8 cellular contexts compared by ENCODE assay signal in genomic region chr12:122752464-122753212, GRCh38. TPM values are rescaled to one million over a fixed set of nuclear protein-coding genes. Genes with fewer than 3 reads are reported as not detected.
A peak's percentile ranks its signal among the peaks of the same experiment; 100 is the strongest.
DNase-seq lines count a peak whose midpoint lies in the region; ATAC-seq and TF ChIP-seq lines count a peak whose summit lies in the region.

Gene DENR (plus strand): TSS chr12:122752824. CDS start chr12:122753702, 878 bp downstream.

- peak within 1 kb of the TSS; percentile 78 for H3K4ac ChIP-seq in mesendoderm (ENCODE audit: low read depth, low read length)

- peak within 1 kb of the TSS; percentile 72 for H3K18ac ChIP-seq in mesendoderm (ENCODE audit: low read length)

- H3K4me1 ChIP-seq in HUES48 (ENCODE audit: control insufficient read depth, insufficient read depth, low read length), result peaks cover 18% of the 10 kb centered on the region
- H3K4me1 ChIP-seq in NT2/D1 (ENCODE audit: insufficient read depth, insufficient read length), result peaks cover 8% of the 10 kb centered on the region
- peaks cover 8% of the 10 kb centered on the region for H3K4me1 ChIP-seq in endodermal cell (ENCODE audit: control insufficient read depth, insufficient read depth, low read length)
- H3K4me1 ChIP-seq in mesendoderm (ENCODE audit: control insufficient read depth, low read depth, low read length), result peaks cover 7% of the 10 kb centered on the region

- no peaks in the 10 kb centered on the region for H3K27me3 Mint-ChIP-seq in endodermal cell (ENCODE audit: insufficient read depth)

- H3K56ac ChIP-seq in mesendoderm (ENCODE audit: low read length), result peak within 1 kb of the TSS; percentile 99

- peak within 1 kb of the TSS; percentile 97 for H3K23ac ChIP-seq in mesendoderm (ENCODE audit: low read length)

- peak within 1 kb of the TSS; percentile 73 for H2BK5ac ChIP-seq in mesendoderm (ENCODE audit: low read length)

- H3K27ac Mint-ChIP-seq in endodermal cell, result peak within 1 kb of the TSS; percentile 98

- TF ChIP-seq CTCF in endodermal cell (conservative IDR thresholded peaks at IDR 0.05), result peak; percentile 90

- peak within 1 kb of the TSS; percentile 92 for H3K4me3 ChIP-seq in HUES48 (ENCODE audit: low read depth, low read length)
- peak within 1 kb of the TSS; percentile 96 for H3K4me3 ChIP-seq in NT2/D1 (ENCODE audit: insufficient read length, low read depth)
- peak within 1 kb of the TSS; percentile 95 for H3K4me3 ChIP-seq in endodermal cell (ENCODE audit: low read length)
- H3K4me3 ChIP-seq in mesendoderm (ENCODE audit: low read length), result peak within 1 kb of the TSS; percentile 92

- peak; percentile 91 for ATAC-seq in GM21390 (IDR thresholded peaks at IDR 0.05; ENCODE audit: unreplicated experiment)

- peaks cover 27% of the 10 kb centered on the region for H3K79me2 ChIP-seq in mesendoderm (ENCODE audit: control insufficient read depth, insufficient read depth, low read length)

- peak within 1 kb of the TSS; percentile 95 for H2AK5ac ChIP-seq in mesendoderm (ENCODE audit: low read length)

- no peak within 1 kb of the TSS for H2BK15ac ChIP-seq in mesendoderm (replicated peaks; ENCODE audit: low read depth)

- DNase-seq in D341Med (ENCODE audit: low spot score) (peak; percentile 99), NT2/D1 (ENCODE audit: low read depth, low spot score) (peak; percentile 97), endodermal cell (peak; percentile 100), mesendoderm (peak; percentile 98)
- peak; percentile 97 for DNase-seq in activated CD8-positive, alpha-beta memory T cell treated with anti-CD3 and anti-CD28 coated beads, Interleukin-2, amount 50 U/mL, for 1 hour (ENCODE audit: extremely low read depth)
- DNase-seq in stimulated activated CD8-positive, alpha-beta memory T cell treated with anti-CD3 and anti-CD28 coated beads, Interleukin-15, amount 100 ng/mL, for 1 hour (ENCODE audit: low read depth), result peak; percentile 98

- peaks cover 2% of the 10 kb centered on the region for H3K9me3 Mint-ChIP-seq in endodermal cell

- peaks cover 38% of the 10 kb centered on the region for H3K36me3 Mint-ChIP-seq in endodermal cell (ENCODE audit: low read depth)

- peaks cover 40% of the 10 kb centered on the region for H3K36me3 ChIP-seq in HUES48 (ENCODE audit: control insufficient read depth, insufficient read depth, low read length)
- H3K36me3 ChIP-seq in NT2/D1 (ENCODE audit: insufficient read depth, insufficient read length, low read length), result peaks cover 42% of the 10 kb centered on the region
- H3K36me3 ChIP-seq in endodermal cell (ENCODE audit: control insufficient read depth, insufficient read depth, low read length), result peaks cover 41% of the 10 kb centered on the region
- H3K36me3 ChIP-seq in mesendoderm (ENCODE audit: control insufficient read depth, insufficient read depth, low read length), result peaks cover 6% of the 10 kb centered on the region

- H3K4me2 ChIP-seq in mesendoderm (ENCODE audit: low read length), result peak within 1 kb of the TSS; percentile 95

- H3K4me3 Mint-ChIP-seq in endodermal cell, result peak within 1 kb of the TSS; percentile 97

- 0% methylated on average over 39 to 70 of the region's 70 CpGs for WGBS in endodermal cell (ENCODE audit: insufficient coverage in 1 of 2, insufficient read length in 1 of 2), 2 experiments
- no CpG with 5 or more reads among the region's 70 CpGs for WGBS in mesendoderm (ENCODE audit: extremely low coverage, insufficient coverage, low lambda C conversion rate)

- H3K27ac ChIP-seq in HUES48 (ENCODE audit: low read depth, low read length) (peak within 1 kb of the TSS; percentile 95), endodermal cell (ENCODE audit: low read depth, low read length) (peak within 1 kb of the TSS; percentile 71), mesendoderm (ENCODE audit: low read depth, low read length) (peak within 1 kb of the TSS; percentile 89)

- H3K9ac ChIP-seq in HUES48 (ENCODE audit: low read depth, low read length), result peak within 1 kb of the TSS; percentile 92
- peak within 1 kb of the TSS; percentile 99 for H3K9ac ChIP-seq in NT2/D1 (ENCODE audit: insufficient read length, low read depth)
- H3K9ac ChIP-seq in endodermal cell (ENCODE audit: extremely low read depth, low read length, poor library complexity, severe bottlenecking), result peak within 1 kb of the TSS; percentile 90
- peak within 1 kb of the TSS; percentile 99 for H3K9ac ChIP-seq in mesendoderm (ENCODE audit: low read length)

- no peaks in the 10 kb centered on the region for H3K9me3 ChIP-seq in HUES48 (ENCODE audit: control insufficient read depth, insufficient read depth, low read length)
- H3K9me3 ChIP-seq in NT2/D1 (ENCODE audit: insufficient read depth, low read length), result no peaks in the 10 kb centered on the region; the same call in 1 of the 2 replicates
- no peaks in the 10 kb centered on the region for H3K9me3 ChIP-seq in endodermal cell (ENCODE audit: control insufficient read depth, low read length)

- H3K79me1 ChIP-seq in mesendoderm (ENCODE audit: low read length), result peaks cover 14% of the 10 kb centered on the region

- peaks cover 19% of the 10 kb centered on the region for H3K4me1 Mint-ChIP-seq in endodermal cell

- no peak within 1 kb of the TSS for H4K5ac ChIP-seq in mesendoderm (ENCODE audit: low read length)

- H3K27me3 ChIP-seq in HUES48 (ENCODE audit: control insufficient read depth, insufficient read depth, low read length) (no peaks in the 10 kb centered on the region), NT2/D1 (ENCODE audit: insufficient read depth, insufficient read length) (no peaks in the 10 kb centered on the region), endodermal cell (ENCODE audit: control insufficient read depth, insufficient read depth, low read length, poor library complexity, severe bottlenecking) (no peaks in the 10 kb centered on the region), mesendoderm (ENCODE audit: insufficient read depth, low read length, poor library complexity) (no peaks in the 10 kb centered on the region)

- peak within 1 kb of the TSS; percentile 3 for H4K8ac ChIP-seq in mesendoderm (ENCODE audit: low read depth, low read length)

- H2BK120ac ChIP-seq in mesendoderm (ENCODE audit: low read depth, low read length), result peak within 1 kb of the TSS; percentile 68

RNA-seq across cellular contexts. Expression of gene DENR, which starts in this region (rescaled TPM):
- 10 to 100 TPM; 85.8 to 86.1 TPM for total RNA-seq in endodermal cell
- 48.9 TPM for polyA plus RNA-seq in endodermal cell (2013, experiment 1 of 2)
- 48.6 TPM for polyA plus RNA-seq in endodermal cell (2013, experiment 2 of 2)
- 88.7 TPM for polyA plus RNA-seq in mesendoderm (2013, experiment 1 of 2)
- polyA plus RNA-seq in mesendoderm (2013, experiment 2 of 2), result 88.6 TPM

Comparison
In these comparisons a context has a peak if more than half of its experiments do, and no peak if none do; other contexts are left out.
1. Peak in every context shown above with its lines: DNase-seq, ATAC-seq, H3K4me3 ChIP-seq and H3K27ac ChIP-seq.